Comparison of ENCODE assay signal across 20 cellular contexts in the genomic region with DNA sequence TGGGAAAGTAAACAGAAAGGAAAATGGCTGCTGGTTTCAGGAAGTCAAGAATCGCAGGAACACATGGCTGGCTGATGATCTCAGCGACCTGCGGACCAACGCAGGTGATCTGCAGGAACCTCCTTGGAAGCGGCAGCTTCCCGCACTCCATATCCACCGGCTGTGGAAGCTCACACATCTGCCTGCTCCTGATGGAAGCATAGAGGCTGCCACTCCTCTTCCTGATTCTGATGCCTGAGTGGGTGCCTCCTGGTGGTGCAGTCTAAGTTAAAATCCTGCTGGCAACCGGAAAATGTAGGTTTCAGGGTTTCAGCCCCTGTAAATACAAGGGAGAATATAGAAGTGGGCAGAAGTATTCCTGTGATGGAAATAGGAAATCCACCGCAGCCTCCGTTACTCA.
"Had no signal": no experiment of that assay in that cellular context is flagged by ENCODE, and none has a peak within 500 bp of the region (broad histone marks: within the 10 kb centered on the region; RNA-seq: fewer than 3 reads in every experiment).

No MANE protein-coding gene starts in this region.

- H3K36me3 ChIP-seq: lower lobe of right lung, ovary, thoracic aorta, upper lobe of right lung, WERI-Rb-1 had no signal

- H3K4me3 ChIP-seq: body of pancreas, lower lobe of right lung, ovary, thoracic aorta, upper lobe of right lung had no signal

- DNase-seq: activated CD4-positive, alpha-beta T cell treated with anti-CD3 and anti-CD28 coated beads for 36 hours; activated CD8-positive, alpha-beta memory T cell treated with anti-CD3 and anti-CD28 coated beads, Interleukin-2, amount 50 U/mL, for 48 hours; activated CD8-positive, alpha-beta T cell treated with anti-CD3 and anti-CD28 coated beads, Interleukin-2, amount 10 ng/mL, durations not matched to agents 7 days and 5 days; activated gamma-delta T cell treated with Interleukin-2 at 50 U/mL for 16 hours; amniotic stem cell; body of pancreas; central memory CD4-positive, alpha-beta T cell; effector CD8-positive, alpha-beta T cell; foreskin fibroblast; head of caudate nucleus; left colon; lower lobe of right lung; midbrain; ovary; upper lobe of right lung; WERI-Rb-1 had no signal

- H3K27me3 Mint-ChIP-seq: activated CD4-positive, alpha-beta T cell treated with anti-CD3 and anti-CD28 coated beads for 36 hours; activated naive CD8-positive, alpha-beta T cell had no signal

- H3K4me3 Mint-ChIP-seq: activated CD4-positive, alpha-beta T cell treated with anti-CD3 and anti-CD28 coated beads for 36 hours; activated CD8-positive, alpha-beta T cell treated with anti-CD3 and anti-CD28 coated beads, Interleukin-2, amount 10 ng/mL, durations not matched to agents 7 days and 5 days; activated naive CD8-positive, alpha-beta T cell; stimulated activated effector memory CD8-positive, alpha-beta T cell treated with anti-CD3 and anti-CD28 coated beads, Interleukin-12 subunit alpha, Interleukin-12 subunit beta, amount 100 ng/mL, for 72 hours; T-helper 1 cell treated with Interleukin-12 subunit alpha and Interleukin-12 subunit beta and Interleukin-4 antibody, amounts not matched to agents 30 μg/mL and 1 μg/mL, for 36 hours had no signal

- H3K36me3 Mint-ChIP-seq: activated naive CD8-positive, alpha-beta T cell; stimulated activated effector memory CD8-positive, alpha-beta T cell treated with anti-CD3 and anti-CD28 coated beads, Interleukin-12 subunit alpha, Interleukin-12 subunit beta, amount 100 ng/mL, for 72 hours had no signal

- H3K27me3 ChIP-seq: body of pancreas, ovary, upper lobe of right lung had no signal

- H3K9me3 ChIP-seq: body of pancreas, lower lobe of right lung, ovary, thoracic aorta, upper lobe of right lung had no signal

- H3K4me1 ChIP-seq: body of pancreas, lower lobe of right lung, upper lobe of right lung had no signal

- H3K27ac ChIP-seq: body of pancreas, lower lobe of right lung, ovary, thoracic aorta, upper lobe of right lung, WERI-Rb-1 had no signal

- H3K27ac Mint-ChIP-seq: activated CD4-positive, alpha-beta T cell treated with anti-CD3 and anti-CD28 coated beads for 36 hours; activated CD8-positive, alpha-beta T cell treated with anti-CD3 and anti-CD28 coated beads, Interleukin-2, amount 10 ng/mL, durations not matched to agents 7 days and 5 days; activated naive CD8-positive, alpha-beta T cell; stimulated activated effector memory CD8-positive, alpha-beta T cell treated with anti-CD3 and anti-CD28 coated beads, Interleukin-12 subunit alpha, Interleukin-12 subunit beta, amount 100 ng/mL, for 72 hours; T-helper 1 cell treated with Interleukin-12 subunit alpha and Interleukin-12 subunit beta and Interleukin-4 antibody, amounts not matched to agents 30 μg/mL and 1 μg/mL, for 36 hours had no signal

- ATAC-seq: activated CD4-positive, alpha-beta T cell treated with anti-CD3 and anti-CD28 coated beads for 36 hours; activated CD8-positive, alpha-beta T cell treated with anti-CD3 and anti-CD28 coated beads, Interleukin-2, amount 10 ng/mL, durations not matched to agents 7 days and 5 days; body of pancreas; left colon; lower lobe of right lung; stimulated activated effector memory CD8-positive, alpha-beta T cell treated with anti-CD3 and anti-CD28 coated beads, Interleukin-12 subunit alpha, Interleukin-12 subunit beta, amount 100 ng/mL, for 72 hours; upper lobe of right lung had no signal
